In genomic region chr2:144376475-144376874, GRCh38 we compare ENCODE assay signal across 1 cellular context.
TF ChIP-seq lines count a peak whose summit lies in the region.

No MANE protein-coding gene starts in this region.

TF ChIP-seq in IMR-90, 13 proteins besides CTCF, POLR2A, EP300 and RAD21 (continued from another document):
- TF ChIP-seq MAFK (IDR thresholded peaks at IDR 0.05; ENCODE audit: low read depth, low read length) (no peak), MAZ (IDR thresholded peaks at IDR 0.05; ENCODE audit: borderline replicate concordance, low read depth, low read length) (no peak), CHD1 (IDR thresholded peaks at IDR 0.05; ENCODE audit: low read depth, low read length) (no peak), RCOR1 (IDR thresholded peaks at IDR 0.05; ENCODE audit: insufficient replicate concordance, low read length) (no peak), BHLHE40 (IDR thresholded peaks at IDR 0.05; ENCODE audit: low read depth, low read length) (no peak), NFE2L2 (IDR thresholded peaks at IDR 0.05; ENCODE audit: low read depth, low read length) (no peak), ELK1 (IDR thresholded peaks at IDR 0.05; ENCODE audit: borderline replicate concordance, low read depth, low read length) (no peak), SMC3 (IDR thresholded peaks at IDR 0.05; ENCODE audit: low read depth, low read length) (no peak), USF2 (IDR thresholded peaks at IDR 0.05; ENCODE audit: low read depth, low read length) (no peak)
